24 cellular contexts compared by ENCODE assay signal in genomic region chr17:33561935-33562334, GRCh38.
"Had no signal": no experiment of that assay in that cellular context is flagged by ENCODE, and none has a peak within 500 bp of the region (broad histone marks: within the 10 kb centered on the region; RNA-seq: fewer than 3 reads in every experiment).

No MANE protein-coding gene starts in this region.

- H3K4me3 Mint-ChIP-seq: T-cell; T-helper 1 cell treated with Interleukin-12 subunit alpha and Interleukin-12 subunit beta and Interleukin-4 antibody, amounts not matched to agents 30 μg/mL and 1 μg/mL, for 36 hours had no signal

- DNase-seq: IMR-90, Karpas-422, KG1, MG63, NCI-H1092 treated with DMSO at 0.1 percent for 48 hours, NCI-H1436, NCI-H187, NCI-H2029, NCI-H2081 treated with DMSO at 0.1 percent for 48 hours, NCI-H2171, NCI-H226, NCI-H446, NCI-H510A, NCI-H524 treated with DMSO at 0.1 percent for 48 hours, NCI-H69, NCI-H774, OCI-M1, SHP77, SK-N-SH, SW 1271, T-cell had no signal

- H3K9ac ChIP-seq: SK-N-SH had no signal

- H3K27ac Mint-ChIP-seq: T-cell; T-helper 1 cell treated with Interleukin-12 subunit alpha and Interleukin-12 subunit beta and Interleukin-4 antibody, amounts not matched to agents 30 μg/mL and 1 μg/mL, for 36 hours had no signal

- H3K4me1 Mint-ChIP-seq: T-cell had no signal

- H3K27me3 ChIP-seq: MG63 had no signal

- H3K36me3 ChIP-seq: MG63 had no signal

- H3K27ac ChIP-seq: RWPE1 had no signal

- H3K9me3 ChIP-seq: MG63 had no signal

- FAIRE-seq: HepG2 had no signal

- H3K9me2 ChIP-seq: SK-N-SH had no signal

- H3K4me3 ChIP-seq: MG63 had no signal

- H3K36me3 Mint-ChIP-seq: T-cell had no signal

- ATAC-seq: HepG2, T-cell had no signal
